In genomic region chr9:109730228-109730627, GRCh38 we compare ENCODE assay signal across 14 cellular contexts. TPM values are rescaled to one million over a fixed set of nuclear protein-coding genes. Genes with fewer than 3 reads are reported as not detected.
DNase-seq lines count a peak whose midpoint lies in the region; ATAC-seq and TF ChIP-seq lines count a peak whose summit lies in the region.
"Had no signal": no experiment of that assay in that cellular context is flagged by ENCODE, and none has a peak within 500 bp of the region (broad histone marks: within the 10 kb centered on the region; RNA-seq: fewer than 3 reads in every experiment).

No MANE protein-coding gene starts in this region.

- intact Hi-C loops in PC-3 (cut with micrococcal nuclease): loop anchor here (2.0 kb wide), 1 partner anchor 77 kb away; no protein-coding TSS in a partner anchor

- H3K27ac ChIP-seq in PC-3 (ENCODE audit: low read length) (no peak overlapping the region), MM.1S (ENCODE audit: low read length) (no peak overlapping the region)
- H3K27ac ChIP-seq: body of pancreas, gastroesophageal sphincter, suprapubic skin had no signal

- H2AFZ ChIP-seq in PC-3 (ENCODE audit: low read length): no peak overlapping the region
- no peak overlapping the region for H2AFZ ChIP-seq in MM.1S (ENCODE audit: low read length)

- H3K27me3 ChIP-seq in MG63 (peaks cover 24% of the 10 kb centered on the region), PC-3 (ENCODE audit: low read length) (no peaks in the 10 kb centered on the region), MM.1S (replicated peaks; ENCODE audit: insufficient read depth, low read length) (no peaks in the 10 kb centered on the region)
- H3K27me3 ChIP-seq: body of pancreas, gastroesophageal sphincter, suprapubic skin had no signal

- H3K9ac ChIP-seq in PC-3 (ENCODE audit: low read length) (no peak overlapping the region), MM.1S (ENCODE audit: low read length) (no peak overlapping the region)

- CTCF ChIA-PET in PC-3 (lab: Charles Lee): no interaction called here

- H3K9me2 ChIP-seq in PC-3 (replicated peaks; ENCODE audit: low read length): peaks cover 4% of the 10 kb centered on the region
- H3K9me2 ChIP-seq in MM.1S (replicated peaks; ENCODE audit: insufficient read depth, low read length): no peaks in the 10 kb centered on the region

- H3K4me2 ChIP-seq in PC-3 (ENCODE audit: low read length) (peak overlapping the region; percentile 17; the same call in 1 of the 2 replicates), MM.1S (ENCODE audit: low read depth, low read length) (no peak overlapping the region)

- ATAC-seq in PC-3 (peak; percentile 49), GM19463 (IDR thresholded peaks at IDR 0.05; ENCODE audit: unreplicated experiment) (no peak)
- ATAC-seq: body of pancreas, gastroesophageal sphincter had no signal

- H3K4me1 ChIP-seq in PC-3 (ENCODE audit: insufficient read depth, low read length) (peaks cover 18% of the 10 kb centered on the region), MM.1S (ENCODE audit: low read length) (peaks cover 9% of the 10 kb centered on the region; the same call in 1 of the 2 replicates)
- H3K4me1 ChIP-seq: body of pancreas, gastroesophageal sphincter had no signal

- H3K9me3 ChIP-seq in MG63 (no peaks in the 10 kb centered on the region), PC-3 (ENCODE audit: low read length) (no peaks in the 10 kb centered on the region), MM.1S (replicated peaks; ENCODE audit: insufficient read depth, low read length) (no peaks in the 10 kb centered on the region)
- H3K9me3 ChIP-seq: body of pancreas, gastroesophageal sphincter, suprapubic skin had no signal

- no peaks in the 10 kb centered on the region for H3F3A ChIP-seq in PC-3 (ENCODE audit: low read length, unreplicated experiment)
- no peaks in the 10 kb centered on the region for H3F3A ChIP-seq in MM.1S (ENCODE audit: insufficient read depth, low read length)

- BruUV-seq in PC-3 (replicated peaks; lab: Mats Ljungman, UMichigan): no TSS peak

- H3K79me2 ChIP-seq in PC-3 (ENCODE audit: low read length) (no peaks in the 10 kb centered on the region), MM.1S (ENCODE audit: low read length) (no peaks in the 10 kb centered on the region)

- H3K4me3 ChIP-seq in MG63 (no peak overlapping the region), PC-3 (ENCODE audit: low read length) (no peak overlapping the region), fibroblast of the aortic adventitia (ENCODE audit: low read depth, low read length) (no peak overlapping the region), MM.1S (ENCODE audit: low read length) (no peak overlapping the region)
- H3K4me3 ChIP-seq: body of pancreas, gastroesophageal sphincter, suprapubic skin had no signal

- H3K36me3 ChIP-seq in MG63 (no peaks in the 10 kb centered on the region), PC-3 (ENCODE audit: low read depth, low read length) (no peaks in the 10 kb centered on the region), MM.1S (replicated peaks; ENCODE audit: insufficient read depth, low read length) (no peaks in the 10 kb centered on the region)
- H3K36me3 ChIP-seq: gastroesophageal sphincter, suprapubic skin had no signal

- TF ChIP-seq CTCF in PC-3 (conservative IDR thresholded peaks at IDR 0.05; ENCODE audit: low read depth, low read length): no peak
- TF ChIP-seq CTCF in fibroblast of the aortic adventitia (IDR thresholded peaks at IDR 0.05; ENCODE audit: insufficient read depth, low read length): no peak
- no peak for TF ChIP-seq CTCF in MM.1S (IDR thresholded peaks at IDR 0.05; ENCODE audit: low read length)

- H4K20me1 ChIP-seq in PC-3 (ENCODE audit: low read length): no peaks in the 10 kb centered on the region
- H4K20me1 ChIP-seq in MM.1S (ENCODE audit: insufficient read depth, low read length): no peaks in the 10 kb centered on the region

- DNase-seq in DMS153 treated with DMSO at 0.1 percent for 48 hours (lab: John Stamatoyannopoulos, UW; ENCODE audit: unreplicated experiment) (peak; percentile 10), MG63 (peak; percentile 23), PC-3 (peak; percentile 94), fibroblast of the aortic adventitia (ENCODE audit: low read depth) (peak; percentile 7), MM.1S (no peak), cerebellum (ENCODE audit: low spot score) (no peak), NCI-H524 (lab: John Stamatoyannopoulos, UW) (no peak)
- DNase-seq: activated CD4-positive, alpha-beta memory T cell treated with anti-CD3 and anti-CD28 coated beads for 36 hours; effector CD4-positive, alpha-beta T cell; SIG-M5 had no signal

- POLR2A ChIA-PET in PC-3 (lab: Charles Lee; ENCODE audit: unreplicated experiment): no interaction called here

RNA-seq across cellular contexts. Expression of gene PALM2AKAP2, which starts 49.8 kb away (rescaled TPM):
- 0.07 and 0.56 TPM in 2 replicates for total RNA-seq in MG63 (2014; rRNA removed; shearing (Covaris generic); ENCODE audit: low replicate concordance)
- total RNA-seq in PC-3 (2014; rRNA removed): 0.22 and 1.2 TPM in 2 replicates
- 4.2 and 5.0 TPM in 2 replicates for total RNA-seq in fibroblast of the aortic adventitia (ENCODE audit: low replicate concordance)
- total RNA-seq in cerebellum: 4.5 TPM

Comparison
In these comparisons a context has a peak if more than half of its experiments do, and no peak if none do; other contexts are left out.
1. DNase-seq: peak in DMS153 treated with DMSO at 0.1 percent for 48 hours (single experiment), MG63 (single experiment), PC-3 (single experiment) and fibroblast of the aortic adventitia (single experiment); none in MM.1S (single experiment), cerebellum (single experiment) and NCI-H524 (0 of 2).